In the genomic region with DNA sequence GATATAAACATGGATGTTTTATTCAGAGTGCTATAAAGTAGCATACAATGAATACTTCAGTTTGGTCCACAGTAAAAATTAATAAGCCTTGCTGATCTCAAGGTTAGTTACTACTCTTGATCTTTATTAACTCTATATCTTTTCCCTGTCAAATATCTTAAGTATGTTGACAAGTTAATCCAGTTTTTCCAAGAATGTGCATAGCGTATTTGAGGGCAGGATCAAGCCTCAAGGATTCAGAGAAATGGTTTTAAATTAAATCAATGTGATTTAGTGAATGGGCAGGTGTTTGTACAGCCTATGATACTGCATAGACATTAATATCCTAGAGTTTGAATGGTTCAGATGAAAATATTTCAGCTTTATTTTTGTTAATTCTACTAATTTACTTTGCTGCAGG, we compare ENCODE assay signal across 15 cellular contexts. TPM values are rescaled to one million over a fixed set of nuclear protein-coding genes. Genes with fewer than 3 reads are reported as not detected.
DNase-seq lines count a peak whose midpoint lies in the region; ATAC-seq, FAIRE-seq and TF ChIP-seq lines count a peak whose summit lies in the region.
"Had no signal": no experiment of that assay in that cellular context is flagged by ENCODE, and none has a peak within 500 bp of the region (broad histone marks: within the 10 kb centered on the region; RNA-seq: fewer than 3 reads in every experiment).

No MANE protein-coding gene starts in this region.

- H3K4me3 ChIP-seq in HepG2 (replicated peaks in 1 of 3; ENCODE audit: insufficient read depth in 1 of 3, low read depth in 2 of 3, low read length in 3 of 3) = no peak overlapping the region
- H3K4me3 ChIP-seq in right lobe of liver = no peak overlapping the region
- H3K4me3 ChIP-seq: BLaER1 treated with 17β-estradiol and CSF1 and Interleukin-3, amounts not matched to agents 10 nM and 100 nM had no signal

- H3K27me3 ChIP-seq in HepG2 (ENCODE audit: control insufficient read depth in 1 of 2, insufficient read depth in 2 of 2, low read length in 2 of 2) (no peaks in the 10 kb centered on the region), right lobe of liver (no peaks in the 10 kb centered on the region)
- H3K27me3 ChIP-seq: BLaER1 treated with 17β-estradiol and CSF1 and Interleukin-3, amounts not matched to agents 10 nM and 100 nM had no signal

- peaks cover 80% of the 10 kb centered on the region for H4K20me1 ChIP-seq in HepG2 (ENCODE audit: insufficient read depth, low read length)

- TF ChIP-seq EP300 in HepG2 (IDR thresholded peaks at IDR 0.05; ENCODE audit: low read depth in 2 of 2, low read length in 2 of 2) (no peak), HepG2 (CRISPR knock-in tag; IDR thresholded peaks at IDR 0.05; ENCODE audit: borderline replicate concordance) (no peak)

- DNase-seq in activated CD8-positive, alpha-beta T cell treated with anti-CD3 and anti-CD28 coated beads for 36 hours = no peak
- DNase-seq in activated CD8-positive, alpha-beta T cell treated with anti-CD3 and anti-CD28 coated beads, Interleukin-2, amount 10 ng/mL, durations not matched to agents 7 days and 5 days = no peak
- no peak for DNase-seq in HepG2 (ENCODE audit: low spot score)
- DNase-seq in right lobe of liver = no peak
- DNase-seq in mesothelial cell of epicardium (ENCODE audit: low spot score in 2 of 2, unreplicated experiment in 2 of 2) = no peak
- no peak for DNase-seq in type B pancreatic cell (ENCODE audit: extremely low spot score, unreplicated experiment)
- DNase-seq in natural killer cell = no peak
- no peak for DNase-seq in T-helper 1 cell
- DNase-seq: ACHN; CD4-positive, CD25-positive, alpha-beta regulatory T cell; DMS53 had no signal

- no peak overlapping the region for H3K27ac ChIP-seq in HepG2 (ENCODE audit: extremely low read length, insufficient read depth, low read length)
- H3K27ac ChIP-seq in right lobe of liver = no peak overlapping the region
- H3K27ac ChIP-seq: BLaER1 treated with 17β-estradiol and CSF1 and Interleukin-3, amounts not matched to agents 10 nM and 100 nM; HL-60 had no signal

- H3K36me3 Mint-ChIP-seq in activated CD8-positive, alpha-beta T cell treated with anti-CD3 and anti-CD28 coated beads for 36 hours (ENCODE audit: low read depth) = peaks cover 47% of the 10 kb centered on the region
- H3K36me3 Mint-ChIP-seq in activated CD8-positive, alpha-beta T cell treated with anti-CD3 and anti-CD28 coated beads, Interleukin-2, amount 10 ng/mL, durations not matched to agents 7 days and 5 days (ENCODE audit: low read depth) = peaks cover 41% of the 10 kb centered on the region
- H3K36me3 Mint-ChIP-seq in mesothelial cell of epicardium (peaks cover 7% of the 10 kb centered on the region), type B pancreatic cell (peaks cover 8% of the 10 kb centered on the region), natural killer cell (no peaks in the 10 kb centered on the region)

- H3K9me3 ChIP-seq in HepG2 (ENCODE audit: low read length) (no peaks in the 10 kb centered on the region), right lobe of liver (no peaks in the 10 kb centered on the region)
- H3K9me3 ChIP-seq: BLaER1 treated with 17β-estradiol and CSF1 and Interleukin-3, amounts not matched to agents 10 nM and 100 nM had no signal

- CTCF ChIA-PET in activated CD8-positive, alpha-beta T cell treated with anti-CD3 and anti-CD28 coated beads for 36 hours (lab: Charles Lee) = no interaction called here
- CTCF ChIA-PET in activated CD8-positive, alpha-beta T cell treated with anti-CD3 and anti-CD28 coated beads, Interleukin-2, amount 10 ng/mL, durations not matched to agents 7 days and 5 days (lab: Charles Lee) = no interaction called here
- CTCF ChIA-PET in HepG2 (lab: Yijun Ruan, JAX; ENCODE audit: low intra/inter-chr PET ratio, low total read pairs) = no interaction called here

- no peak for TF ChIP-seq POLR2A in HepG2 (IDR thresholded peaks at IDR 0.05; ENCODE audit: insufficient read depth in 1 of 2, low read depth in 2 of 2, low read length in 2 of 2)
- TF ChIP-seq POLR2A in right lobe of liver (IDR thresholded peaks at IDR 0.05) = no peak

- ATAC-seq in activated CD8-positive, alpha-beta T cell treated with anti-CD3 and anti-CD28 coated beads for 36 hours = no peak
- ATAC-seq in activated CD8-positive, alpha-beta T cell treated with anti-CD3 and anti-CD28 coated beads, Interleukin-2, amount 10 ng/mL, durations not matched to agents 7 days and 5 days = no peak
- ATAC-seq in HepG2 = no peak
- ATAC-seq in right lobe of liver = no peak
- no peak for ATAC-seq in natural killer cell
- ATAC-seq: HCT116 had no signal

- H3K27me3 Mint-ChIP-seq in activated CD8-positive, alpha-beta T cell treated with anti-CD3 and anti-CD28 coated beads for 36 hours = no peaks in the 10 kb centered on the region
- no peaks in the 10 kb centered on the region for H3K27me3 Mint-ChIP-seq in activated CD8-positive, alpha-beta T cell treated with anti-CD3 and anti-CD28 coated beads, Interleukin-2, amount 10 ng/mL, durations not matched to agents 7 days and 5 days (ENCODE audit: low read depth)
- H3K27me3 Mint-ChIP-seq in mesothelial cell of epicardium (ENCODE audit: low read depth) = no peaks in the 10 kb centered on the region
- H3K27me3 Mint-ChIP-seq in type B pancreatic cell = no peaks in the 10 kb centered on the region
- no peaks in the 10 kb centered on the region for H3K27me3 Mint-ChIP-seq in natural killer cell (ENCODE audit: low read depth in 2 of 2)
- H3K27me3 Mint-ChIP-seq: CD4-positive, CD25-positive, alpha-beta regulatory T cell had no signal

- no peak overlapping the region for H3K4me3 Mint-ChIP-seq in activated CD8-positive, alpha-beta T cell treated with anti-CD3 and anti-CD28 coated beads for 36 hours
- no peak overlapping the region for H3K4me3 Mint-ChIP-seq in activated CD8-positive, alpha-beta T cell treated with anti-CD3 and anti-CD28 coated beads, Interleukin-2, amount 10 ng/mL, durations not matched to agents 7 days and 5 days
- H3K4me3 Mint-ChIP-seq in mesothelial cell of epicardium (no peak overlapping the region), type B pancreatic cell (no peak overlapping the region), natural killer cell (no peak overlapping the region)

- no TSS peak for BruUV-seq in HepG2 (replicated peaks; lab: Mats Ljungman, UMichigan)

- POLR2A ChIA-PET in activated CD8-positive, alpha-beta T cell treated with anti-CD3 and anti-CD28 coated beads for 36 hours (lab: Charles Lee) = interaction anchor here (0.9 to 1.0 kb wide), 3 partner anchors 14 to 21 kb away, joined by 3 to 4 read pairs (median 4); no protein-coding TSS in a partner anchor
- POLR2A ChIA-PET in activated CD8-positive, alpha-beta T cell treated with anti-CD3 and anti-CD28 coated beads, Interleukin-2, amount 10 ng/mL, durations not matched to agents 7 days and 5 days (lab: Charles Lee) = no interaction called here
- POLR2A ChIA-PET in HepG2 (lab: Yijun Ruan, JAX) = no interaction called here

- H3K9me3 Mint-ChIP-seq in activated CD8-positive, alpha-beta T cell treated with anti-CD3 and anti-CD28 coated beads for 36 hours = no peaks in the 10 kb centered on the region
- H3K9me3 Mint-ChIP-seq in activated CD8-positive, alpha-beta T cell treated with anti-CD3 and anti-CD28 coated beads, Interleukin-2, amount 10 ng/mL, durations not matched to agents 7 days and 5 days (ENCODE audit: insufficient read depth) = no peaks in the 10 kb centered on the region
- H3K9me3 Mint-ChIP-seq in mesothelial cell of epicardium = no peaks in the 10 kb centered on the region
- H3K9me3 Mint-ChIP-seq in type B pancreatic cell = no peaks in the 10 kb centered on the region
- H3K9me3 Mint-ChIP-seq in natural killer cell = no peaks in the 10 kb centered on the region
- H3K9me3 Mint-ChIP-seq: CD4-positive, CD25-positive, alpha-beta regulatory T cell had no signal

- TF ChIP-seq RAD21 in HepG2 (CRISPR knock-in tag; IDR thresholded peaks at IDR 0.05) = no peak

- intact Hi-C loops in activated CD8-positive, alpha-beta T cell treated with anti-CD3 and anti-CD28 coated beads for 36 hours (cut with micrococcal nuclease) = no loop called here
- intact Hi-C loops in HepG2 (cut with micrococcal nuclease; ENCODE audit: unreplicated experiment) (no loop called here), right lobe of liver (cut with DNase I) (no loop called here), natural killer cell (cut with micrococcal nuclease) (no loop called here)

- no peak for FAIRE-seq in HepG2 (lab: Jason Lieb, UNC)
- FAIRE-seq: H54 had no signal

- H3K4me1 Mint-ChIP-seq in activated CD8-positive, alpha-beta T cell treated with anti-CD3 and anti-CD28 coated beads for 36 hours (ENCODE audit: low read depth) = peaks cover 41% of the 10 kb centered on the region
- peaks cover 26% of the 10 kb centered on the region for H3K4me1 Mint-ChIP-seq in activated CD8-positive, alpha-beta T cell treated with anti-CD3 and anti-CD28 coated beads, Interleukin-2, amount 10 ng/mL, durations not matched to agents 7 days and 5 days (ENCODE audit: low read depth)
- peaks cover 31% of the 10 kb centered on the region for H3K4me1 Mint-ChIP-seq in mesothelial cell of epicardium
- peaks cover 11% of the 10 kb centered on the region for H3K4me1 Mint-ChIP-seq in type B pancreatic cell (ENCODE audit: unreplicated experiment)
- H3K4me1 Mint-ChIP-seq in natural killer cell = peaks cover 32 to 39% of the 10 kb centered on the region in 2 donors

- no peak overlapping the region for H3K9ac ChIP-seq in HepG2 (ENCODE audit: insufficient read depth, low read depth, low read length)
- H3K9ac ChIP-seq: BLaER1 treated with 17β-estradiol and CSF1 and Interleukin-3, amounts not matched to agents 10 nM and 100 nM had no signal

- peak overlapping the region; percentile 32 for H3K27ac Mint-ChIP-seq in activated CD8-positive, alpha-beta T cell treated with anti-CD3 and anti-CD28 coated beads for 36 hours
- no peak overlapping the region for H3K27ac Mint-ChIP-seq in activated CD8-positive, alpha-beta T cell treated with anti-CD3 and anti-CD28 coated beads, Interleukin-2, amount 10 ng/mL, durations not matched to agents 7 days and 5 days
- H3K27ac Mint-ChIP-seq in mesothelial cell of epicardium = peak overlapping the region; percentile 59
- peak overlapping the region; percentile 5 for H3K27ac Mint-ChIP-seq in type B pancreatic cell
- no peak overlapping the region for H3K27ac Mint-ChIP-seq in natural killer cell
- H3K27ac Mint-ChIP-seq: CD4-positive, CD25-positive, alpha-beta regulatory T cell had no signal

- WGBS in HepG2 (ENCODE audit: low lambda C conversion rate) = 100% methylated on average over 1 of the region's 1 CpG
- 89% methylated on average over 1 of the region's 1 CpG for WGBS in right lobe of liver (ENCODE audit: insufficient coverage, low coverage, low lambda C conversion rate, missing lambda C conversion rate)

- H3K4me1 ChIP-seq in HepG2 (ENCODE audit: insufficient read depth, low read length) (peaks cover 34% of the 10 kb centered on the region), right lobe of liver (peaks cover 0 to 10% (median 3%) of the 10 kb centered on the region in 4 donors)

- H3K79me2 ChIP-seq in HepG2 (ENCODE audit: insufficient read depth, low read length) = peaks cover 99% of the 10 kb centered on the region

- H3K4me2 ChIP-seq in HepG2 (ENCODE audit: low read depth, low read length) = no peak overlapping the region

- no peak overlapping the region for H2AFZ ChIP-seq in HepG2 (ENCODE audit: low read length)

- no peak for TF ChIP-seq CTCF in activated CD8-positive, alpha-beta T cell treated with anti-CD3 and anti-CD28 coated beads for 36 hours (IDR thresholded peaks at IDR 0.05)
- TF ChIP-seq CTCF in HepG2 (CRISPR knock-in tag; IDR thresholded peaks at IDR 0.05) (no peak), right lobe of liver (IDR thresholded peaks at IDR 0.05) (no peak), mesothelial cell of epicardium (IDR thresholded peaks at IDR 0.05; ENCODE audit: unreplicated experiment) (no peak), type B pancreatic cell (conservative IDR thresholded peaks at IDR 0.05) (no peak), natural killer cell (IDR thresholded peaks at IDR 0.05) (no peak)

- H3K36me3 ChIP-seq in HepG2 (replicated peaks in 1 of 2; ENCODE audit: control insufficient read depth in 1 of 2, insufficient read depth in 2 of 2, low read length in 2 of 2) = peaks cover 16 to 40% of the 10 kb centered on the region in 2 experiments
- H3K36me3 ChIP-seq in right lobe of liver = peaks cover 0 to 33% (median 15%) of the 10 kb centered on the region in 4 donors

- in situ Hi-C loops in HepG2 (cut with HindIII; ENCODE audit: extremely low pct_ligation_motif_present, low pct_unique_long_range_greater_than_20kb) = no loop called here

RNA-seq across cellular contexts. Expression of a gene that starts 20.7 kb away (rescaled TPM):
- 100 to 1,000 TPM; 181 to 209 TPM for total RNA-seq in activated CD8-positive, alpha-beta T cell treated with anti-CD3 and anti-CD28 coated beads for 36 hours
- 100 to 1,000 TPM; 174 to 176 TPM for total RNA-seq in activated CD8-positive, alpha-beta T cell treated with anti-CD3 and anti-CD28 coated beads, Interleukin-2, amount 10 ng/mL, durations not matched to agents 7 days and 5 days
- 341 and 484 TPM in 2 replicates for total RNA-seq in HepG2 (2016; rRNA removed; fragmentation: Illumina TruSeq; extraction: Trizol)
- 17.2 and 21.9 TPM in 2 replicates for total RNA-seq in HepG2 (2016; cell fraction: cytosol; rRNA removed; fragmentation: Illumina TruSeq; extraction: Trizol; ENCODE audit: low read depth)
- 343 and 482 TPM in 2 replicates for total RNA-seq in HepG2 (2016; cell fraction: insoluble cytoplasmic fraction; rRNA removed; fragmentation: Illumina TruSeq; extraction: Trizol)
- 53.9 and 61.4 TPM in 2 replicates for total RNA-seq in HepG2 (2016; cell fraction: membrane; rRNA removed; fragmentation: Illumina TruSeq; extraction: Trizol)
- 279 and 286 TPM in 2 replicates for total RNA-seq in HepG2 (2016; cell fraction: nucleus; rRNA removed; fragmentation: Illumina TruSeq; extraction: Trizol)
- 84.6 and 94.2 TPM in 2 replicates for polyA plus RNA-seq in HepG2 (2011; rRNA removed)
- 43.6 and 60.1 TPM in 2 replicates for polyA plus RNA-seq in HepG2 (2011; cell fraction: cytosol; rRNA removed)
- 57.4 and 62.8 TPM in 2 replicates for polyA plus RNA-seq in HepG2 (2011; cell fraction: nucleus; rRNA removed)
- 171 and 221 TPM in 2 replicates for polyA plus RNA-seq in HepG2 (2012)
- 12.4 and 12.5 TPM in 2 replicates for polyA plus RNA-seq in HepG2 (2016; cell fraction: cytosol; fragmentation: Illumina TruSeq; extraction: Trizol; ENCODE audit: low read depth)
- polyA plus RNA-seq in HepG2 (2016; cell fraction: insoluble cytoplasmic fraction; fragmentation: Illumina TruSeq; extraction: Trizol; ENCODE audit: low read depth) = 426 and 447 TPM in 2 replicates
- polyA plus RNA-seq in HepG2 (2016; cell fraction: membrane; fragmentation: Illumina TruSeq; extraction: Trizol; ENCODE audit: low read depth) = 40.1 and 45.7 TPM in 2 replicates
- 274 and 295 TPM in 2 replicates for polyA plus RNA-seq in HepG2 (2016; cell fraction: nucleus; fragmentation: Illumina TruSeq; extraction: Trizol; ENCODE audit: insufficient read depth, low read depth)
- 165 and 278 TPM in 2 replicates for polyA minus RNA-seq in HepG2 (2011; rRNA and poly(A)+ RNA removed; ENCODE audit: low replicate concordance)
- polyA minus RNA-seq in HepG2 (2011; cell fraction: cytosol; rRNA and poly(A)+ RNA removed) = 117 and 119 TPM in 2 replicates
- polyA minus RNA-seq in HepG2 (2011; cell fraction: nucleus; rRNA and poly(A)+ RNA removed) = 253 and 268 TPM in 2 replicates
- total RNA-seq in right lobe of liver = 10 to 100 TPM; 43.5 to 73.8 (median 65.3) TPM
- total RNA-seq in mesothelial cell of epicardium = 267 to 318 TPM (median 280 TPM) in 3 replicates
- total RNA-seq in type B pancreatic cell (ENCODE audit: low replicate concordance) = 185 and 276 TPM in 2 replicates
- 100 to 1,000 TPM; 290 to 324 (median 297) TPM for total RNA-seq in natural killer cell

RNA-seq across cellular contexts. Expression of a gene that starts 27.4 kb away (rescaled TPM):
- total RNA-seq in activated CD8-positive, alpha-beta T cell treated with anti-CD3 and anti-CD28 coated beads for 36 hours = 100 to 1,000 TPM; 110 to 113 TPM
- 10 to 100 TPM; 90.7 to 93.5 TPM for total RNA-seq in activated CD8-positive, alpha-beta T cell treated with anti-CD3 and anti-CD28 coated beads, Interleukin-2, amount 10 ng/mL, durations not matched to agents 7 days and 5 days
- total RNA-seq in HepG2 (2016; rRNA removed; fragmentation: Illumina TruSeq; extraction: Trizol) (61.5 and 104 TPM in 2 replicates), right lobe of liver (10 to 100 TPM; 34.5 to 55.8 (median 41.4) TPM), mesothelial cell of epicardium (86.6 to 93.4 TPM (median 88.2 TPM) in 3 replicates), type B pancreatic cell (ENCODE audit: low replicate concordance) (51.7 and 87.7 TPM in 2 replicates), natural killer cell (100 to 1,000 TPM; 105 to 126 (median 110) TPM)
- total RNA-seq in HepG2 (2016; cell fraction: cytosol; rRNA removed; fragmentation: Illumina TruSeq; extraction: Trizol; ENCODE audit: low read depth) = 34.4 and 39.3 TPM in 2 replicates
- total RNA-seq in HepG2 (2016; cell fraction: insoluble cytoplasmic fraction; rRNA removed; fragmentation: Illumina TruSeq; extraction: Trizol) = 58.9 and 104 TPM in 2 replicates
- 63.0 and 66.5 TPM in 2 replicates for total RNA-seq in HepG2 (2016; cell fraction: membrane; rRNA removed; fragmentation: Illumina TruSeq; extraction: Trizol)
- total RNA-seq in HepG2 (2016; cell fraction: nucleus; rRNA removed; fragmentation: Illumina TruSeq; extraction: Trizol) = 30.8 and 33.3 TPM in 2 replicates
- polyA plus RNA-seq in HepG2 (2011; rRNA removed) = 56.5 and 76.3 TPM in 2 replicates
- 46.1 and 53.8 TPM in 2 replicates for polyA plus RNA-seq in HepG2 (2011; cell fraction: cytosol; rRNA removed)
- 16.8 and 19.7 TPM in 2 replicates for polyA plus RNA-seq in HepG2 (2011; cell fraction: nucleus; rRNA removed)
- polyA plus RNA-seq in HepG2 (2012) = 110 and 124 TPM in 2 replicates
- 31.7 and 47.4 TPM in 2 replicates for polyA plus RNA-seq in HepG2 (2016; cell fraction: cytosol; fragmentation: Illumina TruSeq; extraction: Trizol; ENCODE audit: low read depth)
- 161 and 162 TPM in 2 replicates for polyA plus RNA-seq in HepG2 (2016; cell fraction: insoluble cytoplasmic fraction; fragmentation: Illumina TruSeq; extraction: Trizol; ENCODE audit: low read depth)
- polyA plus RNA-seq in HepG2 (2016; cell fraction: membrane; fragmentation: Illumina TruSeq; extraction: Trizol; ENCODE audit: low read depth) = 54.0 and 67.8 TPM in 2 replicates
- 58.6 and 64.1 TPM in 2 replicates for polyA plus RNA-seq in HepG2 (2016; cell fraction: nucleus; fragmentation: Illumina TruSeq; extraction: Trizol; ENCODE audit: insufficient read depth, low read depth)
- 22.9 and 27.8 TPM in 2 replicates for polyA minus RNA-seq in HepG2 (2011; rRNA and poly(A)+ RNA removed; ENCODE audit: low replicate concordance)
- 62.0 TPM in 2 replicates for polyA minus RNA-seq in HepG2 (2011; cell fraction: cytosol; rRNA and poly(A)+ RNA removed)
- 41.5 and 41.8 TPM in 2 replicates for polyA minus RNA-seq in HepG2 (2011; cell fraction: nucleus; rRNA and poly(A)+ RNA removed)

Comparison
In these comparisons a context has a peak if more than half of its experiments do, and no peak if none do; other contexts are left out.
1. H3K27ac Mint-ChIP-seq: peak in activated CD8-positive, alpha-beta T cell treated with anti-CD3 and anti-CD28 coated beads for 36 hours (single experiment), mesothelial cell of epicardium (single experiment) and type B pancreatic cell (single experiment); none in activated CD8-positive, alpha-beta T cell treated with anti-CD3 and anti-CD28 coated beads, Interleukin-2, amount 10 ng/mL, durations not matched to agents 7 days and 5 days (single experiment) and natural killer cell (0 of 2).